Comparison of ENCODE assay signal across 1 cellular context in the genomic region with DNA sequence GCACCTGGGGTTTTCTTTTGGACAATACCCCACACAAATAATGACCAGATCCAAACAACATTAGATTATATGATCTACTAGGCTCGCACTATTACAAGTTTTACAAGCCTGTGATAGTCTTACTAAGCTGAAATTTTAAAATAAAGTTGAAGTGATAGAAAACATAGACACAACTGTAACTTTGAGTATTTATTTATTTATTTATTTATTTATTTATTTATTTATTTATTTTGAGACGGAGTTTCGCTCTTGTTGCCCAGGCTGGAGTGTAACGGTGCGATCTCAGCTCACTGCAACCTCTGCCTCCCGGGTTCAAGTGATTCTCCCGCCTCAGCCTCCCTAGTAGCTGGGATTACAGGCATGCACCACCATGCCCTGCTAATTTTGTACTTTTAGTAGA.
TF ChIP-seq lines count a peak whose summit lies in the region.

No MANE protein-coding gene starts in this region.

TF ChIP-seq in HEK293, 187 proteins besides CTCF, POLR2A, EP300 and RAD21 (continued from another document):
- 0 out of 2 replicates have a peak, but pooled peaks have one; percentile 27 for TF ChIP-seq REST (tag by site-specific recombination; IDR thresholded peaks at IDR 0.05)
TF ChIP-seq in HEK293: peak in this region for 16; not testable (repeated sequence) for 171.
